In genomic region chr19:35828694-35829301, GRCh38 we compare ENCODE assay signal across 10 cellular contexts. TPM values are rescaled to one million over a fixed set of nuclear protein-coding genes. Genes with fewer than 3 reads are reported as not detected.
DNase-seq lines count a peak whose midpoint lies in the region; ATAC-seq, FAIRE-seq and TF ChIP-seq lines count a peak whose summit lies in the region.
"Had no signal": no experiment of that assay in that cellular context is flagged by ENCODE, and none has a peak within 500 bp of the region (broad histone marks: within the 10 kb centered on the region; RNA-seq: fewer than 3 reads in every experiment).

No MANE protein-coding gene starts in this region.

- H3K79me2 ChIP-seq in K562 (ENCODE audit: control insufficient read depth, insufficient read depth, low read length), result no peaks in the 10 kb centered on the region

- TF ChIP-seq CTCF in K562 (IDR thresholded peaks at IDR 0.05 in 2 of 3, conservative IDR thresholded peaks at IDR 0.05 in 1 of 3; ENCODE audit: insufficient read depth in 2 of 3, low read depth in 1 of 3, low read length in 3 of 3), result no peak
- TF ChIP-seq CTCF in coronary artery (IDR thresholded peaks at IDR 0.05), result no peak

- no peak for TF ChIP-seq POLR2A in K562 (conservative IDR thresholded peaks at IDR 0.05)

- intact Hi-C loops in K562 (cut with micrococcal nuclease), result loop anchor here (10.0 kb wide), 1 partner anchor 106 kb away; the partner anchor contains the start of gene LRFN3

- H3K9ac ChIP-seq in K562 (ENCODE audit: insufficient read depth in 1 of 2, low read depth in 2 of 2, low read length in 2 of 2), result no peak overlapping the region

- no peaks in the 10 kb centered on the region for H3K9me3 ChIP-seq in K562 (replicated peaks; ENCODE audit: control insufficient read depth, insufficient read depth, low read depth, low read length)

- H3K36me3 ChIP-seq in K562 (ENCODE audit: control insufficient read depth, insufficient read depth, low read length), result no peaks in the 10 kb centered on the region

- DNase-seq in H4 (ENCODE audit: low spot score) (peak; percentile 61), K562 (ENCODE audit: extremely low read depth in 1 of 4, low spot score in 3 of 4) (peak; percentile 67 to 82 (median 74)), kidney glomerular epithelial cell (lab: John Stamatoyannopoulos, UW) (peak; percentile 33), coronary artery (ENCODE audit: low spot score) (no peak), NCI-H1694 (lab: John Stamatoyannopoulos, UW) (no peak)
- DNase-seq in stimulated activated CD8-positive, alpha-beta memory T cell treated with anti-CD3 and anti-CD28 coated beads, Interleukin-15, amount 100 ng/mL, for 24 hours (ENCODE audit: low read depth), result peak; percentile 21

- TF ChIP-seq EP300 in K562 (IDR thresholded peaks at IDR 0.05; ENCODE audit: low read length), result no peak

- H3K27ac ChIP-seq in K562 (ENCODE audit: extremely low read depth, low read depth, low read length), result no peak overlapping the region
- H3K27ac ChIP-seq in coronary artery, result no peak overlapping the region
- H3K27ac ChIP-seq: HL-60 had no signal

- TF ChIP-seq RAD21 in K562 (CRISPR knock-in tag; conservative IDR thresholded peaks at IDR 0.05 in 1 of 2, IDR thresholded peaks at IDR 0.05 in 1 of 2), result no peak

- POLR2A ChIA-PET in K562 (lab: Yijun Ruan, JAX), result interaction anchor here (0.6 to 1.3 kb wide), 4 partner anchors 9 to 1311 kb away, joined by 3 to 4 read pairs (median 3); no protein-coding TSS in a partner anchor

- H3K27me3 ChIP-seq in K562 (ENCODE audit: control insufficient read depth in 2 of 2, insufficient read depth in 2 of 2, low read length in 2 of 2), result peaks cover 16 to 35% of the 10 kb centered on the region in 2 experiments

- WGBS in K562 (ENCODE audit: insufficient coverage, low coverage, missing lambda C conversion rate), result 1% methylated on average over 12 of the region's 12 CpGs

- ATAC-seq in SK-N-SH treated with all-trans-retinoic acid at 6 μM for 48 hours, result peak; percentile 68
- peak; percentile 98 for ATAC-seq in K562
- no peak for ATAC-seq in GM19452 (IDR thresholded peaks at IDR 0.05; ENCODE audit: unreplicated experiment)

- no peaks in the 10 kb centered on the region; a peak in 1 of 5 replicates for H3K4me1 ChIP-seq in K562 (replicated peaks in 1 of 2; ENCODE audit: control insufficient read depth in 2 of 2, insufficient read depth in 2 of 2, low read length in 2 of 2)

- no peaks in the 10 kb centered on the region for H3K9me1 ChIP-seq in K562 (ENCODE audit: control insufficient read depth, insufficient read depth, low read length)

- no peak overlapping the region for H2AFZ ChIP-seq in K562 (ENCODE audit: low read depth, low read length)

- no peak overlapping the region for H3K4me2 ChIP-seq in K562 (ENCODE audit: insufficient read depth, low read length)

- in situ Hi-C loops in K562 (cut with MboI), result no loop called here

- no TSS peak for BruUV-seq in K562 (replicated peaks; lab: Mats Ljungman, UMichigan)

- peak; percentile 91 for FAIRE-seq in K562 (lab: Jason Lieb, UNC)

- CTCF ChIA-PET in K562 (lab: Yijun Ruan, JAX; ENCODE audit: low intra/inter-chr PET ratio), result no interaction called here

- H3K4me3 ChIP-seq in K562 (no peak overlapping the region), coronary artery (no peak overlapping the region)

- H4K20me1 ChIP-seq in K562 (replicated peaks; ENCODE audit: control insufficient read depth, insufficient read depth, low read length), result peaks cover 4% of the 10 kb centered on the region; the same call in 1 of the 2 replicates

RNA-seq across cellular contexts. Expression of gene PRODH2, which starts 16.2 kb away (rescaled TPM):
- total RNA-seq in H4 (2014; rRNA removed; shearing (Covaris generic)), result not detected in 2 replicates
- total RNA-seq in K562 (2011; cell fraction: chromatin; rRNA removed; ENCODE audit: low replicate concordance), result not detected in 2 replicates
- not detected in 2 replicates for total RNA-seq in K562 (2011; cell fraction: nucleolus; rRNA removed)
- not detected in 2 replicates for total RNA-seq in K562 (2011; cell fraction: nucleoplasm; rRNA removed)
- total RNA-seq in K562 (2014; rRNA removed), result not detected in 2 replicates
- total RNA-seq in K562 (2014; rRNA removed; fragmentation: Illumina TruSeq; extraction: Trizol), result not detected in 2 replicates
- not detected in 2 replicates for total RNA-seq in K562 (2015; rRNA removed; fragmentation: Illumina TruSeq; extraction: Trizol)
- total RNA-seq in K562 (2021), result not detected in 2 replicates
- polyA plus RNA-seq in K562 (2011; rRNA removed), result not detected in 2 replicates
- polyA plus RNA-seq in K562 (2011; cell fraction: cytosol; rRNA removed), result not detected in 2 replicates
- polyA plus RNA-seq in K562 (2011; cell fraction: nucleus; rRNA removed), result not detected in 2 replicates
- polyA plus RNA-seq in K562 (2012), result 0.04 TPM in 1 of 2 replicates, not detected in the other
- polyA plus RNA-seq in K562 (2014; fragmentation: Illumina TruSeq; extraction: Trizol), result not detected in 2 replicates
- polyA plus RNA-seq in K562 (2014; fragmentation: Nextera tagmentation; extraction: Ambion mirVana), result not detected
- not detected in 2 replicates for polyA plus RNA-seq in K562 (2014; rRNA removed)
- not detected in 2 replicates for polyA minus RNA-seq in K562 (2011; rRNA and poly(A)+ RNA removed)
- polyA minus RNA-seq in K562 (2011; cell fraction: cytosol; rRNA and poly(A)+ RNA removed), result not detected in 2 replicates
- polyA minus RNA-seq in K562 (2011; cell fraction: nucleus; rRNA and poly(A)+ RNA removed), result not detected in 2 replicates
- polyA plus RNA-seq: esophagus had no signal

RNA-seq across cellular contexts. Expression of gene NPHS1, which starts 23.5 kb away (rescaled TPM):
- total RNA-seq in H4 (2014; rRNA removed; shearing (Covaris generic)), result not detected in 2 replicates
- 0.32 TPM in 1 of 2 replicates, not detected in the other for total RNA-seq in K562 (2011; cell fraction: chromatin; rRNA removed; ENCODE audit: low replicate concordance)
- total RNA-seq in K562 (2011; cell fraction: nucleolus; rRNA removed), result 0.17 and 0.39 TPM in 2 replicates
- total RNA-seq in K562 (2011; cell fraction: nucleoplasm; rRNA removed), result not detected in 2 replicates
- 0.23 TPM in 1 of 2 replicates, not detected in the other for total RNA-seq in K562 (2014; rRNA removed)
- not detected in 2 replicates for total RNA-seq in K562 (2014; rRNA removed; fragmentation: Illumina TruSeq; extraction: Trizol)
- total RNA-seq in K562 (2015; rRNA removed; fragmentation: Illumina TruSeq; extraction: Trizol), result not detected in 2 replicates
- total RNA-seq in K562 (2021), result 0.04 TPM in 1 of 2 replicates, not detected in the other
- 0.01 and 0.12 TPM in 2 replicates for polyA plus RNA-seq in K562 (2011; rRNA removed)
- 0.04 TPM in 1 of 2 replicates, not detected in the other for polyA plus RNA-seq in K562 (2011; cell fraction: cytosol; rRNA removed)
- 0.10 and 0.21 TPM in 2 replicates for polyA plus RNA-seq in K562 (2011; cell fraction: nucleus; rRNA removed)
- polyA plus RNA-seq in K562 (2012), result 0.12 and 3.3 TPM in 2 replicates
- not detected in 2 replicates for polyA plus RNA-seq in K562 (2014; fragmentation: Illumina TruSeq; extraction: Trizol)
- polyA plus RNA-seq in K562 (2014; fragmentation: Nextera tagmentation; extraction: Ambion mirVana), result not detected
- 0.03 and 0.28 TPM in 2 replicates for polyA plus RNA-seq in K562 (2014; rRNA removed)
- not detected in 2 replicates for polyA minus RNA-seq in K562 (2011; rRNA and poly(A)+ RNA removed)
- not detected in 2 replicates for polyA minus RNA-seq in K562 (2011; cell fraction: cytosol; rRNA and poly(A)+ RNA removed)
- not detected in 2 replicates for polyA minus RNA-seq in K562 (2011; cell fraction: nucleus; rRNA and poly(A)+ RNA removed)
- polyA plus RNA-seq: esophagus had no signal

RNA-seq across cellular contexts. Expression of gene KIRREL2, which starts 27.9 kb away (rescaled TPM):
- 0.08 and 0.19 TPM in 2 replicates for total RNA-seq in H4 (2014; rRNA removed; shearing (Covaris generic))
- 0.42 TPM in 1 of 2 replicates, not detected in the other for total RNA-seq in K562 (2011; cell fraction: chromatin; rRNA removed; ENCODE audit: low replicate concordance)
- total RNA-seq in K562 (2011; cell fraction: nucleolus; rRNA removed), result 0.26 and 0.50 TPM in 2 replicates
- total RNA-seq in K562 (2011; cell fraction: nucleoplasm; rRNA removed), result 0.15 and 0.23 TPM in 2 replicates
- total RNA-seq in K562 (2014; rRNA removed) (not detected in 2 replicates), K562 (2014; rRNA removed; fragmentation: Illumina TruSeq; extraction: Trizol) (not detected in 2 replicates), K562 (2015; rRNA removed; fragmentation: Illumina TruSeq; extraction: Trizol) (0.04 and 0.07 TPM in 2 replicates), K562 (2021) (0.09 and 0.16 TPM in 2 replicates)
- polyA plus RNA-seq in K562 (2011; rRNA removed) (0.08 and 0.10 TPM in 2 replicates), K562 (2014; fragmentation: Illumina TruSeq; extraction: Trizol) (0.04 TPM in 1 of 2 replicates, not detected in the other), K562 (2014; fragmentation: Nextera tagmentation; extraction: Ambion mirVana) (under 1 TPM in 1 of 2 experiments, not detected in 1; 0.01 TPM), K562 (2014; rRNA removed) (0.11 and 0.12 TPM in 2 replicates)
- polyA plus RNA-seq in K562 (2011; cell fraction: cytosol; rRNA removed), result 0.07 and 0.13 TPM in 2 replicates
- polyA plus RNA-seq in K562 (2011; cell fraction: nucleus; rRNA removed), result 0.22 and 0.41 TPM in 2 replicates
- polyA plus RNA-seq in K562 (2012), result 0.05 and 0.11 TPM in 2 replicates
- polyA minus RNA-seq in K562 (2011; rRNA and poly(A)+ RNA removed), result 0.07 TPM in 1 of 2 replicates, not detected in the other
- polyA minus RNA-seq in K562 (2011; cell fraction: cytosol; rRNA and poly(A)+ RNA removed), result not detected in 2 replicates
- polyA minus RNA-seq in K562 (2011; cell fraction: nucleus; rRNA and poly(A)+ RNA removed), result 0.13 TPM in 1 of 2 replicates, not detected in the other

RNA-seq across cellular contexts. Expression of gene APLP1, which starts 39.6 kb away (rescaled TPM):
- 28.7 and 45.8 TPM in 2 replicates for total RNA-seq in H4 (2014; rRNA removed; shearing (Covaris generic))
- total RNA-seq in K562 (2011; cell fraction: chromatin; rRNA removed; ENCODE audit: low replicate concordance), result 3.3 and 19.3 TPM in 2 replicates
- 8.6 and 11.2 TPM in 2 replicates for total RNA-seq in K562 (2011; cell fraction: nucleolus; rRNA removed)
- 7.1 and 7.3 TPM in 2 replicates for total RNA-seq in K562 (2011; cell fraction: nucleoplasm; rRNA removed)
- total RNA-seq in K562 (2014; rRNA removed) (5.8 and 9.0 TPM in 2 replicates), K562 (2014; rRNA removed; fragmentation: Illumina TruSeq; extraction: Trizol) (2.3 and 3.0 TPM in 2 replicates), K562 (2015; rRNA removed; fragmentation: Illumina TruSeq; extraction: Trizol) (1.4 and 3.3 TPM in 2 replicates), K562 (2021) (6.9 and 9.9 TPM in 2 replicates)
- polyA plus RNA-seq in K562 (2011; rRNA removed) (4.7 and 8.9 TPM in 2 replicates), K562 (2014; fragmentation: Illumina TruSeq; extraction: Trizol) (6.6 and 7.8 TPM in 2 replicates), K562 (2014; fragmentation: Nextera tagmentation; extraction: Ambion mirVana) (under 1 TPM; 0.69 to 0.87 TPM), K562 (2014; rRNA removed) (6.0 and 8.2 TPM in 2 replicates)
- 6.1 and 8.3 TPM in 2 replicates for polyA plus RNA-seq in K562 (2011; cell fraction: cytosol; rRNA removed)
- 16.1 and 16.8 TPM in 2 replicates for polyA plus RNA-seq in K562 (2011; cell fraction: nucleus; rRNA removed)
- 8.7 and 13.6 TPM in 2 replicates for polyA plus RNA-seq in K562 (2012)
- polyA minus RNA-seq in K562 (2011; rRNA and poly(A)+ RNA removed), result 1.1 and 1.4 TPM in 2 replicates
- polyA minus RNA-seq in K562 (2011; cell fraction: cytosol; rRNA and poly(A)+ RNA removed), result 2.1 and 4.9 TPM in 2 replicates
- polyA minus RNA-seq in K562 (2011; cell fraction: nucleus; rRNA and poly(A)+ RNA removed), result 4.7 and 6.4 TPM in 2 replicates

RNA-seq across cellular contexts. Expression of gene ARHGAP33, which starts 53.4 kb away (rescaled TPM):
- 1.5 and 2.2 TPM in 2 replicates for total RNA-seq in H4 (2014; rRNA removed; shearing (Covaris generic))
- 35.5 and 126 TPM in 2 replicates for total RNA-seq in K562 (2011; cell fraction: chromatin; rRNA removed; ENCODE audit: low replicate concordance)
- 56.0 and 101 TPM in 2 replicates for total RNA-seq in K562 (2011; cell fraction: nucleolus; rRNA removed)
- total RNA-seq in K562 (2011; cell fraction: nucleoplasm; rRNA removed), result 38.6 and 40.3 TPM in 2 replicates
- total RNA-seq in K562 (2014; rRNA removed) (1.2 and 3.3 TPM in 2 replicates), K562 (2014; rRNA removed; fragmentation: Illumina TruSeq; extraction: Trizol) (0.41 and 1.0 TPM in 2 replicates), K562 (2015; rRNA removed; fragmentation: Illumina TruSeq; extraction: Trizol) (1.2 and 1.6 TPM in 2 replicates), K562 (2021) (13.0 and 26.6 TPM in 2 replicates)
- polyA plus RNA-seq in K562 (2011; rRNA removed) (1.9 and 10.4 TPM in 2 replicates), K562 (2014; fragmentation: Illumina TruSeq; extraction: Trizol) (4.9 and 10.3 TPM in 2 replicates), K562 (2014; fragmentation: Nextera tagmentation; extraction: Ambion mirVana) (under 1 TPM in 1 of 2 experiments, not detected in 1; 0.06 TPM), K562 (2014; rRNA removed) (11.1 and 14.9 TPM in 2 replicates)
- 3.1 and 4.1 TPM in 2 replicates for polyA plus RNA-seq in K562 (2011; cell fraction: cytosol; rRNA removed)
- polyA plus RNA-seq in K562 (2011; cell fraction: nucleus; rRNA removed), result 68.3 and 69.9 TPM in 2 replicates
- polyA plus RNA-seq in K562 (2012), result 39.5 and 41.4 TPM in 2 replicates
- 3.1 and 5.0 TPM in 2 replicates for polyA minus RNA-seq in K562 (2011; rRNA and poly(A)+ RNA removed)
- 2.6 and 4.1 TPM in 2 replicates for polyA minus RNA-seq in K562 (2011; cell fraction: cytosol; rRNA and poly(A)+ RNA removed)
- polyA minus RNA-seq in K562 (2011; cell fraction: nucleus; rRNA and poly(A)+ RNA removed), result 21.0 and 24.0 TPM in 2 replicates

Comparison
In these comparisons a context has a peak if more than half of its experiments do, and no peak if none do; other contexts are left out.
1. DNase-seq: peak in H4 (single experiment), K562 (4 of 4), kidney glomerular epithelial cell (single experiment) and stimulated activated CD8-positive, alpha-beta memory T cell treated with anti-CD3 and anti-CD28 coated beads, Interleukin-15, amount 100 ng/mL, for 24 hours (single experiment); none in coronary artery (single experiment) and NCI-H1694 (single experiment).